8 cellular contexts compared by ENCODE assay signal in genomic region chr18:13465126-13465446, GRCh38.
DNase-seq lines count a peak whose midpoint lies in the region; ATAC-seq and TF ChIP-seq lines count a peak whose summit lies in the region.

No MANE protein-coding gene starts in this region.

- POLR2A ChIA-PET in WTC11 (lab: Charles Lee), result no interaction called here

- DNase-seq in CD14-positive monocyte (ENCODE audit: low spot score), result no peak
- DNase-seq in glomerular endothelial cell (ENCODE audit: extremely low read depth, low read depth, low spot score), result peak; percentile 20
- DNase-seq in WTC11 (ENCODE audit: low spot score), result no peak
- no peak for DNase-seq in mesothelial cell of epicardium (ENCODE audit: low spot score in 2 of 2, unreplicated experiment in 2 of 2)
- DNase-seq in sciatic nerve (ENCODE audit: low spot score), result no peak
- DNase-seq in vagina (ENCODE audit: extremely low spot score in 2 of 2), result no peak

- H3K27ac ChIP-seq in vagina, result no peak overlapping the region

- CTCF ChIA-PET in WTC11 (lab: Charles Lee), result no interaction called here

- intact Hi-C loops in CD14-positive monocyte (cut with micrococcal nuclease), result loop anchor here in 1 of 2 donors (10.0 kb wide), 1 partner anchor 250 kb away; the partner anchor contains the start of gene LDLRAD4
- intact Hi-C loops in sciatic nerve (cut with DNase I), result no loop called here
- intact Hi-C loops in vagina (cut with DNase I), result no loop called here

- H3K9me3 Mint-ChIP-seq in CD14-positive monocyte, result peaks cover 2 to 10% (median 5%) of the 10 kb centered on the region in 7 donors
- H3K9me3 Mint-ChIP-seq in WTC11, result peaks cover 21% of the 10 kb centered on the region
- H3K9me3 Mint-ChIP-seq in mesothelial cell of epicardium, result peaks cover 22% of the 10 kb centered on the region

- H3K9me3 ChIP-seq in vagina, result no peaks in the 10 kb centered on the region

- H3K4me3 ChIP-seq in vagina, result peak overlapping the region in 1 of 2 donors; percentile 11

- H3K4me3 Mint-ChIP-seq in CD14-positive monocyte, result peak overlapping the region; percentile 84 to 93
- no peak overlapping the region for H3K4me3 Mint-ChIP-seq in WTC11
- no peak overlapping the region for H3K4me3 Mint-ChIP-seq in mesothelial cell of epicardium

- peaks cover 13% of the 10 kb centered on the region for H3K4me1 ChIP-seq in vagina

- H3K4me1 Mint-ChIP-seq in CD14-positive monocyte (peaks cover 52% of the 10 kb centered on the region), WTC11 (peaks cover 26% of the 10 kb centered on the region), mesothelial cell of epicardium (no peaks in the 10 kb centered on the region)

- TF ChIP-seq CTCF in CD14-positive monocyte (IDR thresholded peaks at IDR 0.05) (no peak), WTC11 (IDR thresholded peaks at IDR 0.05) (no peak), mesothelial cell of epicardium (IDR thresholded peaks at IDR 0.05; ENCODE audit: unreplicated experiment) (no peak), vagina (IDR thresholded peaks at IDR 0.05) (no peak)

- H3K36me3 Mint-ChIP-seq in CD14-positive monocyte (peaks cover 12 to 14% of the 10 kb centered on the region in 2 donors), WTC11 (peaks cover 4% of the 10 kb centered on the region), mesothelial cell of epicardium (peaks cover 6% of the 10 kb centered on the region)

- H3K27me3 ChIP-seq in vagina, result no peaks in the 10 kb centered on the region

- H3K27ac Mint-ChIP-seq in CD14-positive monocyte, result peak overlapping the region; percentile 91 to 97 (median 95)
- no peak overlapping the region for H3K27ac Mint-ChIP-seq in WTC11
- H3K27ac Mint-ChIP-seq in mesothelial cell of epicardium, result no peak overlapping the region

- ATAC-seq in GM19372 (IDR thresholded peaks at IDR 0.05; ENCODE audit: low read depth, unreplicated experiment) (peak; percentile 45), HG03460 (IDR thresholded peaks at IDR 0.05; ENCODE audit: unreplicated experiment) (peak; percentile 32), WTC11 (no peak), sciatic nerve (no peak)

- H3K36me3 ChIP-seq in vagina, result no peaks in the 10 kb centered on the region

- no peak for TF ChIP-seq POLR2A in vagina (IDR thresholded peaks at IDR 0.05)

- H3K27me3 Mint-ChIP-seq in CD14-positive monocyte (ENCODE audit: low read depth in 3 of 3), result peaks cover 0 to 1% (median 0%) of the 10 kb centered on the region in 3 donors
- H3K27me3 Mint-ChIP-seq in WTC11 (ENCODE audit: low read depth), result no peaks in the 10 kb centered on the region
- H3K27me3 Mint-ChIP-seq in mesothelial cell of epicardium (ENCODE audit: low read depth), result no peaks in the 10 kb centered on the region

TF ChIP-seq in WTC11, 78 proteins besides CTCF, POLR2A, EP300 and RAD21:
- TF ChIP-seq ZBTB21 (CRISPR knock-in tag; IDR thresholded peaks at IDR 0.05; ENCODE audit: borderline replicate concordance) (no peak), NR2C2 (CRISPR knock-in tag; IDR thresholded peaks at IDR 0.05) (no peak), MXD4 (CRISPR knock-in tag; IDR thresholded peaks at IDR 0.05; ENCODE audit: borderline replicate concordance) (no peak), ETV6 (CRISPR knock-in tag; IDR thresholded peaks at IDR 0.05) (no peak), ELF4 (CRISPR knock-in tag; IDR thresholded peaks at IDR 0.05; ENCODE audit: low read depth) (no peak), MAX (CRISPR knock-in tag; IDR thresholded peaks at IDR 0.05) (no peak), JAZF1 (CRISPR knock-in tag; IDR thresholded peaks at IDR 0.05) (no peak), ERG (CRISPR knock-in tag; IDR thresholded peaks at IDR 0.05) (no peak), NFYB (CRISPR knock-in tag; conservative IDR thresholded peaks at IDR 0.05; ENCODE audit: low read depth) (no peak), PRRX2 (CRISPR knock-in tag; IDR thresholded peaks at IDR 0.05) (no peak), FOXJ3 (CRISPR knock-in tag; IDR thresholded peaks at IDR 0.05; ENCODE audit: borderline replicate concordance) (no peak)
- TF ChIP-seq, protein P1, sequence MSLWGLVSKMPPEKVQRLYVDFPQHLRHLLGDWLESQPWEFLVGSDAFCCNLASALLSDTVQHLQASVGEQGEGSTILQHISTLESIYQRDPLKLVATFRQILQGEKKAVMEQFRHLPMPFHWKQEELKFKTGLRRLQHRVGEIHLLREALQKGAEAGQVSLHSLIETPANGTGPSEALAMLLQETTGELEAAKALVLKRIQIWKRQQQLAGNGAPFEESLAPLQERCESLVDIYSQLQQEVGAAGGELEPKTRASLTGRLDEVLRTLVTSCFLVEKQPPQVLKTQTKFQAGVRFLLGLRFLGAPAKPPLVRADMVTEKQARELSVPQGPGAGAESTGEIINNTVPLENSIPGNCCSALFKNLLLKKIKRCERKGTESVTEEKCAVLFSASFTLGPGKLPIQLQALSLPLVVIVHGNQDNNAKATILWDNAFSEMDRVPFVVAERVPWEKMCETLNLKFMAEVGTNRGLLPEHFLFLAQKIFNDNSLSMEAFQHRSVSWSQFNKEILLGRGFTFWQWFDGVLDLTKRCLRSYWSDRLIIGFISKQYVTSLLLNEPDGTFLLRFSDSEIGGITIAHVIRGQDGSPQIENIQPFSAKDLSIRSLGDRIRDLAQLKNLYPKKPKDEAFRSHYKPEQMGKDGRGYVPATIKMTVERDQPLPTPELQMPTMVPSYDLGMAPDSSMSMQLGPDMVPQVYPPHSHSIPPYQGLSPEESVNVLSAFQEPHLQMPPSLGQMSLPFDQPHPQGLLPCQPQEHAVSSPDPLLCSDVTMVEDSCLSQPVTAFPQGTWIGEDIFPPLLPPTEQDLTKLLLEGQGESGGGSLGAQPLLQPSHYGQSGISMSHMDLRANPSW (CRISPR knock-in tag; conservative IDR thresholded peaks at IDR 0.05; ENCODE audit: low read depth), result no peak
- TF ChIP-seq, protein P2, sequence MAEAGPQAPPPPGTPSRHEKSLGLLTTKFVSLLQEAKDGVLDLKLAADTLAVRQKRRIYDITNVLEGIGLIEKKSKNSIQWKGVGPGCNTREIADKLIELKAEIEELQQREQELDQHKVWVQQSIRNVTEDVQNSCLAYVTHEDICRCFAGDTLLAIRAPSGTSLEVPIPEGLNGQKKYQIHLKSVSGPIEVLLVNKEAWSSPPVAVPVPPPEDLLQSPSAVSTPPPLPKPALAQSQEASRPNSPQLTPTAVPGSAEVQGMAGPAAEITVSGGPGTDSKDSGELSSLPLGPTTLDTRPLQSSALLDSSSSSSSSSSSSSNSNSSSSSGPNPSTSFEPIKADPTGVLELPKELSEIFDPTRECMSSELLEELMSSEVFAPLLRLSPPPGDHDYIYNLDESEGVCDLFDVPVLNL (CRISPR knock-in tag; IDR thresholded peaks at IDR 0.05; ENCODE audit: borderline replicate concordance, low read depth), result no peak
TF ChIP-seq in WTC11: peak in this region for 0.

Comparison
In these comparisons a context has a peak if more than half of its experiments do, and no peak if none do; other contexts are left out.
1. H3K27ac Mint-ChIP-seq: peak in CD14-positive monocyte (7 of 7); none in WTC11 (single experiment) and mesothelial cell of epicardium (single experiment).
2. H3K4me3 Mint-ChIP-seq: peak in CD14-positive monocyte (2 of 2); none in WTC11 (single experiment) and mesothelial cell of epicardium (single experiment).
3. ATAC-seq: peak in GM19372 (single experiment) and HG03460 (single experiment); none in WTC11 (single experiment) and sciatic nerve (single experiment).